In genomic region chr7:25968205-25968993, GRCh38 we compare ENCODE assay signal across 8 cellular contexts.
A peak's percentile ranks its signal among the peaks of the same experiment; 100 is the strongest.
DNase-seq lines count a peak whose midpoint lies in the region; ATAC-seq and TF ChIP-seq lines count a peak whose summit lies in the region.

No MANE protein-coding gene starts in this region.

- peak overlapping the region in 4 of 8 donors; percentile 8 to 71 (median 58) for H3K27ac ChIP-seq in spleen
- no peak overlapping the region for H3K27ac ChIP-seq in tibial artery

- H3K27me3 ChIP-seq in spleen (replicated peaks in 1 of 7) (peaks cover 0 to 64% (median 0%) of the 10 kb centered on the region in 7 donors), H7 (ENCODE audit: control insufficient read depth, insufficient read depth, low read length) (no peaks in the 10 kb centered on the region; the same call in 1 of the 2 replicates), tibial artery (peaks cover 0 to 5% of the 10 kb centered on the region in 2 donors), HAP-1 (ENCODE audit: low read depth) (peaks cover 21% of the 10 kb centered on the region)

- DNase-seq in SHP77 (lab: John Stamatoyannopoulos, UW) (peak; percentile 76 to 90), spleen (peak; percentile 84), HPDE6-E6E7 (ENCODE audit: extremely low spot score) (no peak), H7 (no peak), tibial artery (no peak), HAP-1 (ENCODE audit: low spot score in 2 of 2) (no peak)

- H3K4me3 ChIP-seq in spleen (peak overlapping the region in 1 of 8 donors; percentile 55), H7 (ENCODE audit: insufficient read depth, low read depth, low read length) (no peak overlapping the region), tibial artery (no peak overlapping the region), HAP-1 (no peak overlapping the region)

- 52 to 76% (median 66%) methylated on average over 24 of the region's 24 CpGs for WGBS in spleen, 5 donors

- intact Hi-C loops in spleen (cut with DNase I; ENCODE audit: low total_unique reads), result no loop called here
- intact Hi-C loops in tibial artery (cut with DNase I; ENCODE audit: low total_unique reads), result no loop called here

- H3K9me3 ChIP-seq in spleen, result peaks cover 0 to 8% (median 0%) of the 10 kb centered on the region in 8 donors
- no peaks in the 10 kb centered on the region for H3K9me3 ChIP-seq in tibial artery
- H3K9me3 ChIP-seq in HAP-1, result no peaks in the 10 kb centered on the region

- H3K36me3 ChIP-seq in spleen (no peaks in the 10 kb centered on the region), H7 (replicated peaks; ENCODE audit: control insufficient read depth, insufficient read depth, low read length) (no peaks in the 10 kb centered on the region), tibial artery (no peaks in the 10 kb centered on the region), HAP-1 (replicated peaks) (no peaks in the 10 kb centered on the region)

- H3K4me1 ChIP-seq in spleen (peaks cover 0 to 33% (median 7%) of the 10 kb centered on the region in 6 donors), tibial artery (peaks cover 0 to 15% (median 8%) of the 10 kb centered on the region in 4 donors), HAP-1 (no peaks in the 10 kb centered on the region)

- ATAC-seq in GM18909 (IDR thresholded peaks at IDR 0.05; ENCODE audit: poor library complexity, unreplicated experiment) (peak; percentile 74), HG02840 (IDR thresholded peaks at IDR 0.05; ENCODE audit: low FRiP score, unreplicated experiment) (peak; percentile 54)

- in situ Hi-C loops in HAP-1 (cut with MboI; ENCODE audit: low sequenced_read_pairs), result no loop called here

- TF ChIP-seq POLR2A in spleen (IDR thresholded peaks at IDR 0.05), result no peak

- TF ChIP-seq CTCF in spleen (IDR thresholded peaks at IDR 0.05 in 8 of 11, conservative IDR thresholded peaks at IDR 0.05 in 3 of 11), result no peak
- TF ChIP-seq CTCF in tibial artery (IDR thresholded peaks at IDR 0.05), result no peak

Comparison
In these comparisons a context has a peak if more than half of its experiments do, and no peak if none do; other contexts are left out.
1. DNase-seq: peak in SHP77 (2 of 2) and spleen (single experiment); none in HPDE6-E6E7 (single experiment), H7 (single experiment), tibial artery (0 of 2) and HAP-1 (0 of 2).